ENCODE assay signal across 15 cellular contexts in the genomic region with DNA sequence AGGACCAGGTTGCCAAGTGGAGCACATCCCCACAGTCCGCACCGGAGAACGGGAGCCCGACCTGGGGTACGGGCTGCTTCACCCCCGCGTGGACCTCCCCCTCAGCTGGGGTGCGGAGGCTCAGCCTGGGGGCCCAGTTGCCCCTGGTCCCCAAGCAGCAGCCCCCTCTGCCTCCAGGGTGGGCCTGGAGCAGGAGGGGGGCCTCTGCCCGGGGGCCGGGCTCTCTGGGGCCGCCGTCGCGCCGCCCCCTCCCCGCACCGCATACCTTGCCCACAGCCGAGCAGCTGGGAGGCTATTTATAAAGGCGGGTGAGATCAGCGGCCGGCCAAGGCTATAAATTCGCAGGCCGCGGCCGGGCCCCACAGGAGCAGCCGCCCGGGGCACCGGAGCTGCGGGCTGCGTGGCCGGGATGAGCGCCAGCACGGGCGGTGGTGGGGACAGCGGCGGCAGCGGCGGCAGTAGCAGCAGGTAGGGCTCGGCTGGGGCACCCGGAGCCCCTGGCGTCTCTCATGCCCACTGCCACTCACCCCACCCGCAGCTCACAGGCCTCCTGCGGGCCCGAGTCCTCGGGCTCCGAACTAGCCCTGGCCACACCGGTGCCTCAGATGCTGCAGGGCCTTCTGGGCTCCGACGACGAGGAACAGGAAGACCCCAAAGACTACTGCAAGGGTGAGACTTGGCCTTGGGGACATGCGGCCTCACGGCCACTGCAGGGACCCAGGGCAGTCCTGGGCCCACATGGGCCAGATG. TPM values are rescaled to one million over a fixed set of nuclear protein-coding genes. Genes with fewer than 3 reads are reported as not detected.
DNase-seq lines count a peak whose midpoint lies in the region; ATAC-seq and TF ChIP-seq lines count a peak whose summit lies in the region.
"Had no signal": no experiment of that assay in that cellular context is flagged by ENCODE, and none has a peak within 500 bp of the region (broad histone marks: within the 10 kb centered on the region; RNA-seq: fewer than 3 reads in every experiment).

A gene with protein sequence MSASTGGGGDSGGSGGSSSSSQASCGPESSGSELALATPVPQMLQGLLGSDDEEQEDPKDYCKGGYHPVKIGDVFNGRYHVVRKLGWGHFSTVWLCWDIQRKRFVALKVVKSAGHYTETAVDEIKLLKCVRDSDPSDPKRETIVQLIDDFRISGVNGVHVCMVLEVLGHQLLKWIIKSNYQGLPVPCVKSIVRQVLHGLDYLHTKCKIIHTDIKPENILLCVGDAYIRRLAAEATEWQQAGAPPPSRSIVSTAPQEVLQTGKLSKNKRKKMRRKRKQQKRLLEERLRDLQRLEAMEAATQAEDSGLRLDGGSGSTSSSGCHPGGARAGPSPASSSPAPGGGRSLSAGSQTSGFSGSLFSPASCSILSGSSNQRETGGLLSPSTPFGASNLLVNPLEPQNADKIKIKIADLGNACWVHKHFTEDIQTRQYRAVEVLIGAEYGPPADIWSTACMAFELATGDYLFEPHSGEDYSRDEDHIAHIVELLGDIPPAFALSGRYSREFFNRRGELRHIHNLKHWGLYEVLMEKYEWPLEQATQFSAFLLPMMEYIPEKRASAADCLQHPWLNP (plus strand): TSS at position 364 of the 750 bp plus-strand sequence. CDS start 46 bp downstream, at position 410.

- DNase-seq in DMS 273 (lab: John Stamatoyannopoulos, UW; ENCODE audit: unreplicated experiment), result peak; percentile 74
- no peak for DNase-seq in DMS 273 treated with DMSO at 0.1 percent for 48 hours (lab: John Stamatoyannopoulos, UW)
- DNase-seq in RWPE2 (ENCODE audit: low spot score), result no peak
- peak in 1 of 2 donors; percentile 42 for DNase-seq in heart right ventricle
- DNase-seq in COR-L47 (lab: John Stamatoyannopoulos, UW), result no peak
- DNase-seq: 8988T; activated CD4-positive, alpha-beta T cell treated with anti-CD3 and anti-CD28 coated beads, Interleukin-2, amount 10 ng/mL, durations not matched to agents 24 days and 14 days; activated naive CD8-positive, alpha-beta T cell treated with anti-CD3 and anti-CD28 coated beads, Interleukin-2, amount 50 U/mL, for 24 hours; Karpas-422; mammary epithelial cell; Peyer's patch; stimulated activated CD4-positive, alpha-beta T cell treated with anti-CD3 and anti-CD28 coated beads, Interleukin-15, amount 100 ng/mL, for 24 hours had no signal

- H3K27me3 ChIP-seq in RWPE2 (ENCODE audit: insufficient read depth, poor library complexity, severe bottlenecking), result no peaks in the 10 kb centered on the region
- H3K27me3 ChIP-seq in heart right ventricle, result peaks cover 0 to 24% (median 0%) of the 10 kb centered on the region in 7 donors
- no peaks in the 10 kb centered on the region for H3K27me3 ChIP-seq in skeletal muscle satellite cell (ENCODE audit: control insufficient read depth, insufficient read depth, low read length)
- H3K27me3 ChIP-seq: Peyer's patch had no signal

- WGBS in heart right ventricle, 2 donors, result 7 to 15% methylated on average over 24 to 49 of the region's 52 CpGs

- no peaks in the 10 kb centered on the region for H3K4me1 ChIP-seq in RWPE2 (ENCODE audit: insufficient read depth, poor library complexity, severe bottlenecking)
- H3K4me1 ChIP-seq in heart right ventricle, result peaks cover 0 to 31% (median 6%) of the 10 kb centered on the region in 9 donors
- peaks cover 22% of the 10 kb centered on the region for H3K4me1 ChIP-seq in skeletal muscle satellite cell (ENCODE audit: control insufficient read depth, insufficient read depth, low read length)

- peak within 1 kb of the TSS; percentile 10 for H3K9ac ChIP-seq in skeletal muscle satellite cell (ENCODE audit: low read depth, low read length)

- H3K9me3 ChIP-seq in RWPE2 (ENCODE audit: severe bottlenecking) (no peaks in the 10 kb centered on the region), heart right ventricle (no peaks in the 10 kb centered on the region), skeletal muscle satellite cell (replicated peaks; ENCODE audit: low read length) (no peaks in the 10 kb centered on the region)
- H3K9me3 ChIP-seq: Peyer's patch had no signal

- TF ChIP-seq CTCF in RWPE2 (IDR thresholded peaks at IDR 0.05; ENCODE audit: poor library complexity, severe bottlenecking), result no peak
- TF ChIP-seq CTCF in heart right ventricle (IDR thresholded peaks at IDR 0.05), result no peak

- ATAC-seq in RWPE2 (ENCODE audit: low read depth) (peak; percentile 17; the same call in 1 of the 3 replicates), heart right ventricle (peak; percentile 45 to 76 (median 68)), HG03520 (IDR thresholded peaks at IDR 0.05; ENCODE audit: unreplicated experiment) (no peak), GM21360 (IDR thresholded peaks at IDR 0.05; ENCODE audit: unreplicated experiment) (no peak)
- ATAC-seq: activated naive CD8-positive, alpha-beta T cell treated with anti-CD3 and anti-CD28 coated beads, Interleukin-2, amount 50 U/mL, for 24 hours had no signal

- H3K36me3 ChIP-seq in RWPE2 (ENCODE audit: low read depth) (no peaks in the 10 kb centered on the region), heart right ventricle (peaks cover 0 to 21% (median 0%) of the 10 kb centered on the region in 9 donors), skeletal muscle satellite cell (ENCODE audit: insufficient read depth, low read length) (peaks cover 6% of the 10 kb centered on the region)

- H3K4me2 ChIP-seq in skeletal muscle satellite cell (ENCODE audit: low read length), result peak within 1 kb of the TSS; percentile 13

- intact Hi-C loops in heart right ventricle (cut with DNase I), result no loop called here

- H3K4me3 ChIP-seq in RWPE2 (ENCODE audit: severe bottlenecking) (no peak within 1 kb of the TSS), heart right ventricle (peak within 1 kb of the TSS in 8 of 10 donors; percentile 7 to 51 (median 36)), skeletal muscle satellite cell (ENCODE audit: low read length) (peak within 1 kb of the TSS; percentile 37)
- H3K4me3 ChIP-seq: Peyer's patch had no signal

- H3K27ac ChIP-seq in RWPE2 (ENCODE audit: poor library complexity, severe bottlenecking), result no peak within 1 kb of the TSS
- peak within 1 kb of the TSS; percentile 54 to 89 (median 78) for H3K27ac ChIP-seq in heart right ventricle

RNA-seq across cellular contexts. Expression of the gene that starts here (rescaled TPM):
- 10 to 100 TPM; 20.3 to 52.7 (median 44.8) TPM for total RNA-seq in heart right ventricle
- 10 to 100 TPM in 1 of 2 donors, 1 to 10 TPM in 1; 9.9 to 52.2 TPM for polyA plus RNA-seq in heart right ventricle
- total RNA-seq in skeletal muscle satellite cell (2012; rRNA removed), result 0.25 and 5.9 TPM in 2 replicates
- total RNA-seq: activated CD4-positive, alpha-beta T cell treated with anti-CD3 and anti-CD28 coated beads, Interleukin-2, amount 10 ng/mL, durations not matched to agents 24 days and 14 days had no signal

Comparison
In these comparisons a context has a peak if more than half of its experiments do, and no peak if none do; other contexts are left out.
1. ATAC-seq: peak in RWPE2 (single experiment) and heart right ventricle (8 of 8); none in HG03520 (single experiment) and GM21360 (single experiment).